In the genomic region with DNA sequence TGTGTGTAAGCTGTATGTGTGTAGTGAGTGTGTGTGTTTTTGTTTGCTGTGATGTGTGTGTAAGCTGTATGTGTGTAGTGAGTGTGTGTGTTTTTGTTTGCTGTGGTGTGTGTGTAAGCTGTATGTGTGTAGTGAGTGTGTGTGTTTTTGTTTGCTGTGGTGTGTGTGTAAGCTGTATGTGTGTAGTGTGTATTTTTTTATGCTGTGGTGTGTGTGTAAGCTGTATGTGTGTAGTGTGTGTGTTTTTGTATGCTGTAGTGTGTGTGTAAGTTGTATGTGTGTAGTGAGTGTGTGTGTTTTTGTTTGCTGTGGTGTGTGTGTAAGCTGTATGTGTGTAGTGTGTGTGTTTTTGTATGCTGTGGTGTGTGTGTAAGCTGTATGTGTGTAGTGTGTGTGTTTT, we compare ENCODE assay signal across 1 cellular context.
TF ChIP-seq lines count a peak whose summit lies in the region.

No MANE protein-coding gene starts in this region.

TF ChIP-seq in HepG2, 621 proteins besides CTCF, POLR2A, EP300 and RAD21:
- TF ChIP-seq CHD4 (IDR thresholded peaks at IDR 0.05; ENCODE audit: borderline replicate concordance, low read length) (0 out of 2 replicates have a peak, but pooled peaks have one; percentile 82), ZNF646 (CRISPR knock-in tag; IDR thresholded peaks at IDR 0.05) (peak; percentile 84; the same call in 1 of the 2 replicates)
